Comparison of ENCODE assay signal across 8 cellular contexts in the genomic region with DNA sequence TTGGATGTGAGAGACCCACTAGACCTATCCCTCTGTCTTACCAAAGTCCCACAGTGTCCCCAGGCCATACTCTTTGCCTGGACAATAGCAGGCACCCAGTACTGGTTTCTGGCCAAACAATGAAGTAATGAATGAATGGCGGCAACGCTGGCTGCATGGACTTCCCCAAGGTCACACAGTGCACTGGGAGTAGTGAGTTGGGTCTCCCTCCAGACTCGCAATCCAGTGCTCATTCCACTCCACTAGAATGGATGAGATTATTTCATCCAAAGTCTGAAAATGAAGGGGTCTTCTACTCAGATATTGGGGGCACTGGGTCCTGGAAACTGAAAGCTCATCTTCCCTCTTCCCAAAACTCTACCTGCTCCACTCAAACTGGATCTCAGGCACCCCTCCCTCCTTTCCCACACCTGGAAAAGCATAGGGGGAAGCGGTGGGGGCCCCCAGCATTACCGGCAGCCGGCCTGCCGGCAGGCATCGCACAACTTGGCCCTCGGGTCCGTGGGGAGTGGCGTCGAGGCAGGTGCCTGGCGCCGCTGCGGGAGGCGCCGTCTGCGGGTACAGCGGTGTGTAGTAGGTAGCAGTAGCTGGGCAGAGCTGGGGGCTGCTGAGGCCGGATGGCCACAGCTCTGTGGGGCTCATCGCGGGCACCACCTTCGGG. TPM values are rescaled to one million over a fixed set of nuclear protein-coding genes. Genes with fewer than 3 reads are reported as not detected.
DNase-seq lines count a peak whose midpoint lies in the region; ATAC-seq and TF ChIP-seq lines count a peak whose summit lies in the region.

No MANE protein-coding gene starts in this region.

- peaks cover 40% of the 10 kb centered on the region for H3K4me1 Mint-ChIP-seq in chondrocyte (ENCODE audit: low read depth)
- H3K4me1 Mint-ChIP-seq in neural crest cell, result peaks cover 51% of the 10 kb centered on the region

- TF ChIP-seq CTCF in chondrocyte (IDR thresholded peaks at IDR 0.05) (no peak), neural crest cell (conservative IDR thresholded peaks at IDR 0.05) (peak; percentile 32)

- H3K9me3 Mint-ChIP-seq in chondrocyte (ENCODE audit: low read depth) (no peaks in the 10 kb centered on the region), neural crest cell (no peaks in the 10 kb centered on the region)

- no peak for ATAC-seq in GM18519 (IDR thresholded peaks at IDR 0.05; ENCODE audit: low FRiP score, unreplicated experiment)

- DNase-seq in NCI-H1417 (lab: John Stamatoyannopoulos, UW) (peak; percentile 42 to 89 (median 86)), NCI-H1417 treated with DMSO at 0.1 percent for 48 hours (lab: John Stamatoyannopoulos, UW) (no peak), NCI-H1105 treated with DMSO at 0.1 percent for 48 hours (lab: John Stamatoyannopoulos, UW) (peak; percentile 62), chondrocyte (ENCODE audit: low spot score) (no peak), neural crest cell (ENCODE audit: low read depth, low spot score) (no peak), CD1c-positive myeloid dendritic cell (ENCODE audit: extremely low spot score) (no peak), NCI-H1436 (lab: John Stamatoyannopoulos, UW) (no peak)

- H3K36me3 Mint-ChIP-seq in chondrocyte (ENCODE audit: low read depth) (no peaks in the 10 kb centered on the region), neural crest cell (ENCODE audit: low read depth) (no peaks in the 10 kb centered on the region)

- H3K4me3 Mint-ChIP-seq in chondrocyte (ENCODE audit: unreplicated experiment) (peak overlapping the region; percentile 55), neural crest cell (peak overlapping the region; percentile 90)

- H3K27ac Mint-ChIP-seq in chondrocyte (ENCODE audit: unreplicated experiment) (no peak overlapping the region), neural crest cell (ENCODE audit: unreplicated experiment) (no peak overlapping the region)

- H3K27me3 Mint-ChIP-seq in chondrocyte (ENCODE audit: low read depth) (no peaks in the 10 kb centered on the region), neural crest cell (ENCODE audit: low read depth) (no peaks in the 10 kb centered on the region)

RNA-seq across cellular contexts. Expression of gene E2F2, which starts 0.8 kb away (rescaled TPM):
- total RNA-seq in chondrocyte, result 0.72 to 4.3 TPM (median 0.87 TPM) in 3 replicates
- total RNA-seq in neural crest cell, result 23.5 and 23.7 TPM in 2 replicates

RNA-seq across cellular contexts. Expression of gene ID3, which starts 29.1 kb away (rescaled TPM):
- total RNA-seq in chondrocyte (81.8 to 330 TPM (median 83.5 TPM) in 3 replicates), neural crest cell (36.2 and 40.9 TPM in 2 replicates)

RNA-seq across cellular contexts. Expression of gene ASAP3, which starts 46.2 kb away (rescaled TPM):
- 21.9 to 30.8 TPM (median 27.6 TPM) in 3 replicates for total RNA-seq in chondrocyte
- 45.5 and 45.8 TPM in 2 replicates for total RNA-seq in neural crest cell

Comparison
In these comparisons a context has a peak if more than half of its experiments do, and no peak if none do; other contexts are left out.
1. DNase-seq: peak in NCI-H1417 (3 of 3) and NCI-H1105 treated with DMSO at 0.1 percent for 48 hours (single experiment); none in NCI-H1417 treated with DMSO at 0.1 percent for 48 hours (single experiment), chondrocyte (single experiment), neural crest cell (single experiment), CD1c-positive myeloid dendritic cell (single experiment) and NCI-H1436 (single experiment).